Comparison of ENCODE assay signal across 14 cellular contexts in genomic region chr14:24340606-24341005, GRCh38. TPM values are rescaled to one million over a fixed set of nuclear protein-coding genes. Genes with fewer than 3 reads are reported as not detected.
"Had no signal": no experiment of that assay in that cellular context is flagged by ENCODE, and none has a peak within 500 bp of the region (broad histone marks: within the 10 kb centered on the region; RNA-seq: fewer than 3 reads in every experiment).

No MANE protein-coding gene starts in this region.

- H3K9me3 Mint-ChIP-seq: activated B cell treated with CpG ODN at 0.5 μM for 24 hours; activated CD4-positive, alpha-beta memory T cell treated with anti-CD3 and anti-CD28 coated beads, Interleukin-2, amount 10 ng/mL, durations not matched to agents 7 days and 5 days; T-cell had no signal

- H3K27ac ChIP-seq: brain microvascular endothelial cell, cardiac muscle cell, SK-N-MC had no signal

- H3K36me3 ChIP-seq: brain microvascular endothelial cell, cardiac muscle cell had no signal

- ATAC-seq: Panc1 had no signal

- H3K4me3 ChIP-seq: SK-N-MC had no signal

- DNase-seq: brain microvascular endothelial cell; NCI-H1105 treated with DMSO at 0.1 percent for 48 hours; NCI-H1436 treated with DMSO at 0.1 percent for 48 hours; NCI-H187; NCI-H69; NK-92 treated with Interleukin-12 subunit alpha and Interleukin-12 subunit beta, amount 100 ng/mL, for 24 hours; OCI-M1; T1000 had no signal

RNA-seq across cellular contexts. Expression of gene RIPK3, which starts 0.8 kb away (rescaled TPM):
- polyA plus RNA-seq: cardiac muscle cell had no signal

RNA-seq across cellular contexts. Expression of gene ADCY4, which starts 5.7 kb away (rescaled TPM):
- polyA plus RNA-seq: cardiac muscle cell had no signal

RNA-seq across cellular contexts. Expression of gene NFATC4, which starts 27.4 kb away (rescaled TPM):
- total RNA-seq: activated CD4-positive, alpha-beta memory T cell treated with anti-CD3 and anti-CD28 coated beads, Interleukin-2, amount 10 ng/mL, durations not matched to agents 7 days and 5 days had no signal
